In the genomic region with DNA sequence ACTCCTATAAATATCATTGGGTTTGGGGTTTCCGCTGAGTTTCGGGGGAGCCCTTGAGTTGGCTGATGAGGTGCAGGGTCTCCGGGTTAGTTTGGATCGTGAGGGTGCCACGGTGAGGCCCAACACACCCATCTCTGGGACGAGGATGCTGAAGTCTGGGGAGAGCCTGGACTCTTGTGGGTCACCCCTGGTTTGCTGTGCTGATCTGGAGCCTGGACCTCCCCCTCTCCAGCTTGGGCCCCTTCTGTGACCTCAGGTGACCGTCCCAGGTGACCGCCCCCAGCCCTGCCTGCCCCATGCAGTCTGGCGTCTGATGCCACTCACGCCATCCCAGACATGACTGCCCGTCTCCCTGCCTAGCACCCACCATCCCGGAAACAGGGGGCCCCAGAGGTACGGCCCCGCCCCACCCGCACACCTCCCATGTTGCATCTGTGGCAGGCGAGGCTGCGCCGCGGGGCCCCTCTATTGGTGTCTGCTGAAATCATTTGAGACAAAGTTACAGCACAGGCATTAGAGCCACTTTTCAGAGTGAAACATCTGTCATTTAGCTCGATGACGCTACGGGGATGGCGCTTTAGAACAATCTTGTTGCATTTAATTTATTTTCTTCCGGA, we compare ENCODE assay signal across 27 cellular contexts. TPM values are rescaled to one million over a fixed set of nuclear protein-coding genes. Genes with fewer than 3 reads are reported as not detected.
"Had no signal": no experiment of that assay in that cellular context is flagged by ENCODE, and none has a peak within 500 bp of the region (broad histone marks: within the 10 kb centered on the region; RNA-seq: fewer than 3 reads in every experiment).

No MANE protein-coding gene starts in this region.

- H3K4me3 Mint-ChIP-seq: activated naive CD4-positive, alpha-beta T cell treated with anti-CD3 and anti-CD28 coated beads, Interleukin-2, amount 10 ng/mL, durations not matched to agents 7 days and 5 days; activated naive CD8-positive, alpha-beta T cell treated with anti-CD3 and anti-CD28 coated beads, Interleukin-2, amount 50 U/mL, for 24 hours; naive B cell; neural progenitor cell had no signal

- DNase-seq: activated CD4-positive, alpha-beta T cell treated with anti-CD3 and anti-CD28 coated beads, Interleukin-2, amount 50 U/mL, for 1 hour; activated CD4-positive, CD25-positive, alpha-beta regulatory T cell treated with anti-CD3 and anti-CD28 coated beads, Interleukin-2, amount 50 U/mL, for 72 hours; activated CD8-positive, alpha-beta memory T cell treated with anti-CD3 and anti-CD28 coated beads for 24 hours; activated CD8-positive, alpha-beta memory T cell treated with anti-CD3 and anti-CD28 coated beads, Interleukin-2, amount 50 U/mL, for 48 hours; activated effector memory CD4-positive, alpha-beta T cell treated with Interleukin-2 at 50 U/mL for 16 hours; activated naive CD4-positive, alpha-beta T cell treated with anti-CD3 and anti-CD28 coated beads, Interleukin-2, amount 10 ng/mL, durations not matched to agents 7 days and 5 days; activated naive CD8-positive, alpha-beta T cell treated with anti-CD3 and anti-CD28 coated beads, Interleukin-2, amount 50 U/mL, for 24 hours; activated T-cell treated with anti-CD3 and anti-CD28 coated beads, Interleukin-2, amount 50 U/mL, for 48 hours; anterior cingulate cortex; cortex of kidney; erythroblast; foreskin melanocyte; head of caudate nucleus; mesenchymal stem cell; naive B cell; stimulated activated CD4-positive, alpha-beta T cell treated with anti-CD3 and anti-CD28 coated beads, Interleukin-2, amount 100 ng/mL, for 24 hours; stimulated activated naive CD8-positive, alpha-beta T cell treated with anti-CD3 and anti-CD28 coated beads, Interleukin-15, Interleukin-2, amounts not matched to agents 100 U/mL and 50 U/mL, for 24 hours; trophoblast cell had no signal

- H3K9me3 ChIP-seq: mucosa of descending colon, prostate gland, right atrium auricular region had no signal

- H3K27ac Mint-ChIP-seq: activated naive CD4-positive, alpha-beta T cell treated with anti-CD3 and anti-CD28 coated beads, Interleukin-2, amount 10 ng/mL, durations not matched to agents 7 days and 5 days; activated naive CD8-positive, alpha-beta T cell treated with anti-CD3 and anti-CD28 coated beads, Interleukin-2, amount 50 U/mL, for 24 hours; naive B cell; neural progenitor cell had no signal

- FAIRE-seq: endometrium had no signal

- H3K27ac ChIP-seq: neural progenitor cell, prostate gland, right atrium auricular region had no signal

- H2AFZ ChIP-seq: neural progenitor cell had no signal

- H3K4me1 ChIP-seq: prostate gland had no signal

- H3K36me3 ChIP-seq: neural progenitor cell, prostate gland, right atrium auricular region had no signal

- H3K9ac ChIP-seq: neural progenitor cell had no signal

- H3K4me2 ChIP-seq: neural progenitor cell had no signal

- H3K4me1 Mint-ChIP-seq: activated naive CD4-positive, alpha-beta T cell treated with anti-CD3 and anti-CD28 coated beads, Interleukin-2, amount 10 ng/mL, durations not matched to agents 7 days and 5 days; activated naive CD8-positive, alpha-beta T cell treated with anti-CD3 and anti-CD28 coated beads, Interleukin-2, amount 50 U/mL, for 24 hours had no signal

- H3K36me3 Mint-ChIP-seq: activated naive CD4-positive, alpha-beta T cell treated with anti-CD3 and anti-CD28 coated beads, Interleukin-2, amount 10 ng/mL, durations not matched to agents 7 days and 5 days; brain; naive B cell; neural progenitor cell had no signal

- H3K4me3 ChIP-seq: mucosa of descending colon, neural progenitor cell, prostate gland, right atrium auricular region had no signal

- H3K9me3 Mint-ChIP-seq: activated naive CD4-positive, alpha-beta T cell treated with anti-CD3 and anti-CD28 coated beads, Interleukin-2, amount 10 ng/mL, durations not matched to agents 7 days and 5 days; activated naive CD8-positive, alpha-beta T cell treated with anti-CD3 and anti-CD28 coated beads, Interleukin-2, amount 50 U/mL, for 24 hours; brain; naive B cell; neural progenitor cell had no signal

- ATAC-seq: activated naive CD8-positive, alpha-beta T cell treated with anti-CD3 and anti-CD28 coated beads, Interleukin-2, amount 50 U/mL, for 24 hours; stimulated activated naive CD8-positive, alpha-beta T cell treated with anti-CD3 and anti-CD28 coated beads, Interleukin-15, Interleukin-2, amounts not matched to agents 100 U/mL and 50 U/mL, for 24 hours had no signal

RNA-seq across cellular contexts. Expression of gene UNCX, which starts 21.0 kb away (rescaled TPM):
- total RNA-seq: liver, mucosa of descending colon, osteocyte, prostate gland, right atrium auricular region, skeletal muscle tissue had no signal
- polyA plus RNA-seq: liver had no signal
